2 cellular contexts compared by ENCODE assay signal in the genomic region with DNA sequence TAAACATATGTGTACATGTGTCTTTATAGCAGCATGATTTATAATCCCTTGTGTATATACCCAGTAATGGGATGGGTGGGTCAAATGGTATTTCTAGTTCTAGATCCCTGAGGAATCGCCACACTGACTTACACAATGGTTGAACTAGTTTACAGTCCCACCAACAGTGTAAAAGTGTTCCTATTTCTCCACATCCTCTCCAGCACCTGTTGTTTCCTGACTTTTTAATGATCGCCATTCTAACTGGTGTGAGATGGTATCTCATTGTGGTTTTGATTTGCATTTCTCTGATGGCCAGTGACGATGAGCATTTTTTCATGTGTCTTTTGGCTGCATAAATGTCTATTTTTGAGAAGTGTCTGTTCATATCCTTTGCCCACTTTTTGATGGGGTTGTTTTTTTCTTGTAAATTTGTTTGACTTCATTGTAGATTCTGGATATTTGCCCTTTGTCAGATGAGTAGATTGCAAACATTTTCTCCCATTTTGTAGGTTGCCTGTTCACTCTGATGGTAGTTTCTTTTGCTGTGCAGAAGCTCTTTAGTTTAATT.
TF ChIP-seq lines count a peak whose summit lies in the region.

No MANE protein-coding gene starts in this region.

TF ChIP-seq in HEK293, 187 proteins besides CTCF, POLR2A, EP300 and RAD21:
- TF ChIP-seq ZNF184 (tag by site-specific recombination; IDR thresholded peaks at IDR 0.05): peak; percentile 93
- peak; percentile 20; the same call in 1 of the 2 replicates for TF ChIP-seq SCRT2 (tag by site-specific recombination; IDR thresholded peaks at IDR 0.05)
TF ChIP-seq in HEK293: peak in this region for 2; not testable (repeated sequence) for 185.

TF ChIP-seq in K562, 482 proteins besides CTCF, POLR2A, EP300 and RAD21:
- TF ChIP-seq MEF2D (tag; conservative IDR thresholded peaks at IDR 0.05; ENCODE audit: low read depth): peak; percentile 47; the same call in 1 of the 2 replicates
- TF ChIP-seq, protein P1, sequence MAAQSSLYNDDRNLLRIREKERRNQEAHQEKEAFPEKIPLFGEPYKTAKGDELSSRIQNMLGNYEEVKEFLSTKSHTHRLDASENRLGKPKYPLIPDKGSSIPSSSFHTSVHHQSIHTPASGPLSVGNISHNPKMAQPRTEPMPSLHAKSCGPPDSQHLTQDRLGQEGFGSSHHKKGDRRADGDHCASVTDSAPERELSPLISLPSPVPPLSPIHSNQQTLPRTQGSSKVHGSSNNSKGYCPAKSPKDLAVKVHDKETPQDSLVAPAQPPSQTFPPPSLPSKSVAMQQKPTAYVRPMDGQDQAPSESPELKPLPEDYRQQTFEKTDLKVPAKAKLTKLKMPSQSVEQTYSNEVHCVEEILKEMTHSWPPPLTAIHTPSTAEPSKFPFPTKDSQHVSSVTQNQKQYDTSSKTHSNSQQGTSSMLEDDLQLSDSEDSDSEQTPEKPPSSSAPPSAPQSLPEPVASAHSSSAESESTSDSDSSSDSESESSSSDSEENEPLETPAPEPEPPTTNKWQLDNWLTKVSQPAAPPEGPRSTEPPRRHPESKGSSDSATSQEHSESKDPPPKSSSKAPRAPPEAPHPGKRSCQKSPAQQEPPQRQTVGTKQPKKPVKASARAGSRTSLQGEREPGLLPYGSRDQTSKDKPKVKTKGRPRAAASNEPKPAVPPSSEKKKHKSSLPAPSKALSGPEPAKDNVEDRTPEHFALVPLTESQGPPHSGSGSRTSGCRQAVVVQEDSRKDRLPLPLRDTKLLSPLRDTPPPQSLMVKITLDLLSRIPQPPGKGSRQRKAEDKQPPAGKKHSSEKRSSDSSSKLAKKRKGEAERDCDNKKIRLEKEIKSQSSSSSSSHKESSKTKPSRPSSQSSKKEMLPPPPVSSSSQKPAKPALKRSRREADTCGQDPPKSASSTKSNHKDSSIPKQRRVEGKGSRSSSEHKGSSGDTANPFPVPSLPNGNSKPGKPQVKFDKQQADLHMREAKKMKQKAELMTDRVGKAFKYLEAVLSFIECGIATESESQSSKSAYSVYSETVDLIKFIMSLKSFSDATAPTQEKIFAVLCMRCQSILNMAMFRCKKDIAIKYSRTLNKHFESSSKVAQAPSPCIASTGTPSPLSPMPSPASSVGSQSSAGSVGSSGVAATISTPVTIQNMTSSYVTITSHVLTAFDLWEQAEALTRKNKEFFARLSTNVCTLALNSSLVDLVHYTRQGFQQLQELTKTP (IDR thresholded peaks at IDR 0.05; ENCODE audit: low read depth in 1 of 2, partially characterized antibody in 2 of 2): peak in 1 of 2 experiments; percentile 96
